In genomic region chr10:129786216-129786615, GRCh38 we compare ENCODE assay signal across 1 cellular context.
TF ChIP-seq lines count a peak whose summit lies in the region.

No MANE protein-coding gene starts in this region.

TF ChIP-seq in HepG2, 621 proteins besides CTCF, POLR2A, EP300 and RAD21 (continued from another document):
- TF ChIP-seq ZNF639 (CRISPR knock-in tag; conservative IDR thresholded peaks at IDR 0.05) (no peak), ZNF333 (CRISPR knock-in tag; IDR thresholded peaks at IDR 0.05; ENCODE audit: borderline replicate concordance) (no peak), GFI1 (CRISPR knock-in tag; IDR thresholded peaks at IDR 0.05; ENCODE audit: borderline replicate concordance) (no peak), ZNF558 (CRISPR knock-in tag; IDR thresholded peaks at IDR 0.05; ENCODE audit: borderline replicate concordance) (no peak)
- TF ChIP-seq, protein P1, sequence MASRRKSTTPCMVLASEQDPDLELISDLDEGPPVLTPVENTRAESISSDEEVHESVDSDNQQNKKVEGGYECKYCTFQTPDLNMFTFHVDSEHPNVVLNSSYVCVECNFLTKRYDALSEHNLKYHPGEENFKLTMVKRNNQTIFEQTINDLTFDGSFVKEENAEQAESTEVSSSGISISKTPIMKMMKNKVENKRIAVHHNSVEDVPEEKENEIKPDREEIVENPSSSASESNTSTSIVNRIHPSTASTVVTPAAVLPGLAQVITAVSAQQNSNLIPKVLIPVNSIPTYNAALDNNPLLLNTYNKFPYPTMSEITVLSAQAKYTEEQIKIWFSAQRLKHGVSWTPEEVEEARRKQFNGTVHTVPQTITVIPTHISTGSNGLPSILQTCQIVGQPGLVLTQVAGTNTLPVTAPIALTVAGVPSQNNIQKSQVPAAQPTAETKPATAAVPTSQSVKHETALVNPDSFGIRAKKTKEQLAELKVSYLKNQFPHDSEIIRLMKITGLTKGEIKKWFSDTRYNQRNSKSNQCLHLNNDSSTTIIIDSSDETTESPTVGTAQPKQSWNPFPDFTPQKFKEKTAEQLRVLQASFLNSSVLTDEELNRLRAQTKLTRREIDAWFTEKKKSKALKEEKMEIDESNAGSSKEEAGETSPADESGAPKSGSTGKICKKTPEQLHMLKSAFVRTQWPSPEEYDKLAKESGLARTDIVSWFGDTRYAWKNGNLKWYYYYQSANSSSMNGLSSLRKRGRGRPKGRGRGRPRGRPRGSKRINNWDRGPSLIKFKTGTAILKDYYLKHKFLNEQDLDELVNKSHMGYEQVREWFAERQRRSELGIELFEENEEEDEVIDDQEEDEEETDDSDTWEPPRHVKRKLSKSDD (CRISPR knock-in tag; IDR thresholded peaks at IDR 0.05; ENCODE audit: low read depth), result no peak
